Comparison of ENCODE assay signal across 38 cellular contexts in the genomic region with DNA sequence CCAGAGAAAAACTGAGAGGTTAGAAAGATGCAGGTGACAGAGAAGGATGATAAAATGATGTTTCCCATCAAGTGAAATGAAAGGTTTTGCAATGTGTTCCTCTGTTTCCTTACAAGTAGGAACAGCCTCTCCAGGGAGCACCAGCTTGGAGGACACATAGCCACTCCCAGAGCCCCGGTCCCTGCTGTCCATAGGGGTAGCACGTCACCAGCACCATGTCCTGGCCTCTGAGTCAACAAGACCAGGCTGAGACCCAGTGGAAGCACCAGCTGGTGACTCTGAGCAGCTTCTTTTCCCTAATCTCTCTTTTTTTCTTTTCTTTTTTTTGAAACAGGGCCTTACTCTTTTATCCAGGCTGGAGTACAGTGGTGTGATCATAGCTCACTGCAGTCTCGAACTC. TPM values are rescaled to one million over a fixed set of nuclear protein-coding genes. Genes with fewer than 3 reads are reported as not detected.
"Had no signal": no experiment of that assay in that cellular context is flagged by ENCODE, and none has a peak within 500 bp of the region (broad histone marks: within the 10 kb centered on the region; RNA-seq: fewer than 3 reads in every experiment).

No MANE protein-coding gene starts in this region.

- H3K27me3 Mint-ChIP-seq: activated T-helper 17 cell treated with anti-CD3 and anti-CD28 coated beads, Interleukin-2, amount 50 U/mL, for 72 hours; central memory CD8-positive, alpha-beta T cell; T-cell; T-helper 17 cell had no signal

- H3K36me3 Mint-ChIP-seq: activated CD8-positive, alpha-beta memory T cell treated with anti-CD3 and anti-CD28 coated beads, Interleukin-2, amount 10 ng/mL, durations not matched to agents 7 days and 5 days; activated naive CD4-positive, alpha-beta T cell treated with anti-CD3 and anti-CD28 coated beads, Interleukin-2, amount 10 ng/mL, durations not matched to agents 7 days and 5 days; activated naive CD8-positive, alpha-beta T cell; T-cell had no signal

- H3K27ac Mint-ChIP-seq: activated CD4-positive, alpha-beta memory T cell treated with anti-CD3 and anti-CD28 coated beads, Interleukin-2, amount 10 ng/mL, durations not matched to agents 7 days and 5 days; activated CD8-positive, alpha-beta memory T cell treated with anti-CD3 and anti-CD28 coated beads, Interleukin-2, amount 10 ng/mL, durations not matched to agents 7 days and 5 days; activated naive CD4-positive, alpha-beta T cell treated with anti-CD3 and anti-CD28 coated beads, Interleukin-2, amount 10 ng/mL, durations not matched to agents 7 days and 5 days; activated naive CD8-positive, alpha-beta T cell; activated naive CD8-positive, alpha-beta T cell treated with anti-CD3 and anti-CD28 coated beads, Interleukin-2, amount 50 U/mL, for 24 hours; activated T-cell treated with anti-CD3 and anti-CD28 coated beads, Interleukin-2, amount 50 U/mL, for 72 hours; activated T-helper 17 cell treated with anti-CD3 and anti-CD28 coated beads, Interleukin-2, amount 50 U/mL, for 72 hours; T-cell; T-helper 17 cell had no signal

- H3K27ac ChIP-seq: brain microvascular endothelial cell, KMS-11, PC-9, RWPE1, WERI-Rb-1 had no signal

- H2AFZ ChIP-seq: PC-9 had no signal

- H3K4me3 Mint-ChIP-seq: activated CD4-positive, alpha-beta memory T cell treated with anti-CD3 and anti-CD28 coated beads, Interleukin-2, amount 10 ng/mL, durations not matched to agents 7 days and 5 days; activated CD8-positive, alpha-beta memory T cell treated with anti-CD3 and anti-CD28 coated beads, Interleukin-2, amount 10 ng/mL, durations not matched to agents 7 days and 5 days; activated naive CD4-positive, alpha-beta T cell treated with anti-CD3 and anti-CD28 coated beads, Interleukin-2, amount 10 ng/mL, durations not matched to agents 7 days and 5 days; activated naive CD8-positive, alpha-beta T cell; activated naive CD8-positive, alpha-beta T cell treated with anti-CD3 and anti-CD28 coated beads, Interleukin-2, amount 50 U/mL, for 24 hours; activated T-cell treated with anti-CD3 and anti-CD28 coated beads, Interleukin-2, amount 50 U/mL, for 72 hours; activated T-helper 17 cell treated with anti-CD3 and anti-CD28 coated beads, Interleukin-2, amount 50 U/mL, for 72 hours; central memory CD8-positive, alpha-beta T cell; T-cell; T-helper 17 cell had no signal

- ATAC-seq: activated CD8-positive, alpha-beta memory T cell treated with anti-CD3 and anti-CD28 coated beads, Interleukin-2, amount 10 ng/mL, durations not matched to agents 7 days and 5 days; activated naive CD8-positive, alpha-beta T cell treated with anti-CD3 and anti-CD28 coated beads, Interleukin-2, amount 50 U/mL, for 24 hours; activated T-cell treated with anti-CD3 and anti-CD28 coated beads, Interleukin-2, amount 50 U/mL, for 72 hours; activated T-helper 17 cell treated with anti-CD3 and anti-CD28 coated beads, Interleukin-2, amount 50 U/mL, for 72 hours; Right ventricle myocardium inferior; SK-N-SH treated with all-trans-retinoic acid at 6 μM for 48 hours; T-cell; T-helper 17 cell had no signal

- H3K4me3 ChIP-seq: PC-9 had no signal

- H3K27me3 ChIP-seq: brain microvascular endothelial cell had no signal

- H3K9me3 Mint-ChIP-seq: activated CD4-positive, alpha-beta memory T cell treated with anti-CD3 and anti-CD28 coated beads, Interleukin-2, amount 10 ng/mL, durations not matched to agents 7 days and 5 days; activated naive CD4-positive, alpha-beta T cell treated with anti-CD3 and anti-CD28 coated beads, Interleukin-2, amount 10 ng/mL, durations not matched to agents 7 days and 5 days; activated naive CD8-positive, alpha-beta T cell treated with anti-CD3 and anti-CD28 coated beads, Interleukin-2, amount 50 U/mL, for 24 hours; activated T-cell treated with anti-CD3 and anti-CD28 coated beads, Interleukin-2, amount 50 U/mL, for 72 hours; activated T-helper 17 cell treated with anti-CD3 and anti-CD28 coated beads, Interleukin-2, amount 50 U/mL, for 72 hours; central memory CD8-positive, alpha-beta T cell; T-cell had no signal

- DNase-seq: activated CD4-positive, alpha-beta memory T cell treated with anti-CD3 and anti-CD28 coated beads, Interleukin-2, amount 10 ng/mL, durations not matched to agents 7 days and 5 days; activated CD4-positive, alpha-beta T cell treated with anti-CD3 and anti-CD28 coated beads for 1 hour; activated CD4-positive, alpha-beta T cell treated with anti-CD3 and anti-CD28 coated beads for 48 hours; activated CD4-positive, CD25-positive, alpha-beta regulatory T cell; activated CD8-positive, alpha-beta memory T cell treated with anti-CD3 and anti-CD28 coated beads for 24 hours; activated CD8-positive, alpha-beta memory T cell treated with anti-CD3 and anti-CD28 coated beads, Interleukin-2, amount 10 ng/mL, durations not matched to agents 7 days and 5 days; activated CD8-positive, alpha-beta memory T cell treated with anti-CD3 and anti-CD28 coated beads, Interleukin-2, amount 50 U/mL, for 48 hours; activated naive CD4-positive, alpha-beta T cell treated with anti-CD3 and anti-CD28 coated beads, Interleukin-2, amount 10 ng/mL, durations not matched to agents 7 days and 5 days; activated naive CD8-positive, alpha-beta T cell treated with anti-CD3 and anti-CD28 coated beads, Interleukin-2, amount 50 U/mL, for 24 hours; activated T-cell treated with anti-CD3 and anti-CD28 coated beads, Interleukin-2, amount 50 U/mL, for 72 hours; anterior cingulate cortex; brain microvascular endothelial cell; MM.1S; MV-4-11; NCI-H1092; NCI-H1436 treated with DMSO at 0.1 percent for 48 hours; NCI-H187; NCI-H2029 treated with DMSO at 0.1 percent for 48 hours; NCI-H2107; NCI-H2171; NCI-H510A; NCI-H526; NCI-H748 treated with DMSO at 0.1 percent for 48 hours; NK-92 treated with Interleukin-12 subunit alpha and Interleukin-12 subunit beta, amount 100 ng/mL, for 24 hours; PC-9; SIG-M5; T-cell; T-helper 17 cell; WERI-Rb-1 had no signal

- H3K9ac ChIP-seq: KMS-11 had no signal

- H3K4me2 ChIP-seq: KMS-11, PC-9 had no signal

- H3K36me3 ChIP-seq: brain microvascular endothelial cell, WERI-Rb-1 had no signal

RNA-seq across cellular contexts. Expression of a gene that starts 19.4 kb away (rescaled TPM):
- total RNA-seq: activated CD4-positive, alpha-beta memory T cell treated with anti-CD3 and anti-CD28 coated beads, Interleukin-2, amount 10 ng/mL, durations not matched to agents 7 days and 5 days; activated CD8-positive, alpha-beta memory T cell treated with anti-CD3 and anti-CD28 coated beads, Interleukin-2, amount 10 ng/mL, durations not matched to agents 7 days and 5 days; activated T-helper 17 cell treated with anti-CD3 and anti-CD28 coated beads, Interleukin-2, amount 50 U/mL, for 72 hours; OCI-LY7; SK-MEL-5 had no signal
